8 cellular contexts compared by ENCODE assay signal in the genomic region with DNA sequence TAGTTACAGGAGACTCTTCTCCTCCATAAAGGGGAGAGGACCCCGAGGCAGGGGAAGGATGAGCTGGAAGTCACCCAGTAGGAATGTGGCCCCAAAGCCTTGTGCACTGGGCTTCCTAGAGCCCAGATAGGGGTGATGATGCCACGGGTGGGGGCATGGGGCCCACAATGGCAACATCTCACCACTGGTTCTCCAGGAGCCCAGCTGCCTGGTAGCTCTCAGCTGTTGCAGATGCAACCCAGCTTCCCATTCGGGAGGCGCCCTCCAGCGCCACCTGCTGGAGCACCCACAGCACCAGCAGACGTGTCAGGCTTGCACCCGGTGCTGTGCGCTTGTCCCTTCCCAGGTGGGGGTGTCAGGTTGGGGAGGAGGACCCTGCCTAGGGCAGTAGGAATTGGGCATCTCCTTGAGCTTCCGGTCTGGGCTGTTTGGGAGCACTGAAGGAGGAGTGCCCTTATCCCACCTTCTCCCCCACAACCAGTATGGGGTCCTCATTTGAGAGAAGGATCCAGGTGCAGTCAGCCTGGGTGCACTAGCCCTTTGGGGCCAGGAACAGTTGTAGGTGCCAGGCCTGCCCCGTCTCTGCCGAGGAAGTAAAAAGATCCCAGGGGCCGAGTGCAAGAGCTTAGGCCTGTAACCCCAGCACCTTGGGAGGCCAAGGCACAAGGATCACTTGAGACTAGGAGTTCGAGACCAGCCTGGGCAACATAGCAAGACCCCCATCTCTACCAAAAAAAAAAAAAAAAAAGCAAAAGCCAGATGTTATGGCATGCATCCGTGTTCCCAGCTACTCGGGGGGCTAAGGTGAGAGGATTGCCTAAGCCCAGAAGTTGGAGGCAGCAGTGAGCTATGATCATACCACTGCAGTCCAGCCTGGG. TPM values are rescaled to one million over a fixed set of nuclear protein-coding genes. Genes with fewer than 3 reads are reported as not detected.
DNase-seq lines count a peak whose midpoint lies in the region; ATAC-seq and TF ChIP-seq lines count a peak whose summit lies in the region.

No MANE protein-coding gene starts in this region.

- H3K4me3 Mint-ChIP-seq in endothelial cell (ENCODE audit: unreplicated experiment): no peak overlapping the region

- peaks cover 2% of the 10 kb centered on the region for H3K4me1 Mint-ChIP-seq in endothelial cell (ENCODE audit: unreplicated experiment)

- H3K27me3 Mint-ChIP-seq in endothelial cell (ENCODE audit: unreplicated experiment): peaks cover 10% of the 10 kb centered on the region

- no peaks in the 10 kb centered on the region for H3K36me3 Mint-ChIP-seq in endothelial cell (ENCODE audit: low read depth, unreplicated experiment)

- H3K27ac Mint-ChIP-seq in endothelial cell (ENCODE audit: unreplicated experiment): no peak overlapping the region

- no peaks in the 10 kb centered on the region for H3K9me3 Mint-ChIP-seq in endothelial cell (ENCODE audit: unreplicated experiment)

- TF ChIP-seq CTCF in AG09319 (IDR thresholded peaks at IDR 0.05; ENCODE audit: low read depth, low read length) (peak; percentile 88), endothelial cell (IDR thresholded peaks at IDR 0.05; ENCODE audit: unreplicated experiment) (peak; percentile 75)

- ATAC-seq in GM21529 (IDR thresholded peaks at IDR 0.05; ENCODE audit: unreplicated experiment): peak; percentile 45
- no peak for ATAC-seq in GM18868 (IDR thresholded peaks at IDR 0.05; ENCODE audit: unreplicated experiment)

- no peak for DNase-seq in AG09319 (ENCODE audit: extremely low read depth, low read depth)
- peak; percentile 57 for DNase-seq in NCI-H774 (lab: John Stamatoyannopoulos, UW)
- DNase-seq in activated CD8-positive, alpha-beta memory T cell treated with anti-CD3 and anti-CD28 coated beads for 48 hours (ENCODE audit: low read depth in 2 of 3, low spot score in 2 of 3): peak; percentile 54 to 79 (median 78)
- peak; percentile 70 for DNase-seq in endothelial cell (ENCODE audit: low spot score)
- peak; percentile 62 for DNase-seq in midbrain (lab: John Stamatoyannopoulos, UW)
- DNase-seq in stimulated activated CD8-positive, alpha-beta memory T cell treated with anti-CD3 and anti-CD28 coated beads, Interleukin-4, amount 100 ng/mL, for 4 hours (ENCODE audit: low read depth in 2 of 2, low spot score in 1 of 2): peak; percentile 59 to 67

RNA-seq across cellular contexts. Expression of a gene that starts 14.4 kb away (rescaled TPM):
- total RNA-seq in endothelial cell (ENCODE audit: unreplicated experiment): 85.0 TPM

RNA-seq across cellular contexts. Expression of a gene that starts 28.4 kb away (rescaled TPM):
- 2.0 TPM for total RNA-seq in endothelial cell (ENCODE audit: unreplicated experiment)

RNA-seq across cellular contexts. Expression of a gene that starts 32.7 kb away (rescaled TPM):
- 38.6 TPM for total RNA-seq in endothelial cell (ENCODE audit: unreplicated experiment)

RNA-seq across cellular contexts. Expression of a gene that starts 36.7 kb away (rescaled TPM):
- total RNA-seq in endothelial cell (ENCODE audit: unreplicated experiment): 15.0 TPM

RNA-seq across cellular contexts. Expression of a gene that starts 42.3 kb away (rescaled TPM):
- 407 TPM for total RNA-seq in endothelial cell (ENCODE audit: unreplicated experiment)
